ENCODE assay signal across 9 cellular contexts in the genomic region with DNA sequence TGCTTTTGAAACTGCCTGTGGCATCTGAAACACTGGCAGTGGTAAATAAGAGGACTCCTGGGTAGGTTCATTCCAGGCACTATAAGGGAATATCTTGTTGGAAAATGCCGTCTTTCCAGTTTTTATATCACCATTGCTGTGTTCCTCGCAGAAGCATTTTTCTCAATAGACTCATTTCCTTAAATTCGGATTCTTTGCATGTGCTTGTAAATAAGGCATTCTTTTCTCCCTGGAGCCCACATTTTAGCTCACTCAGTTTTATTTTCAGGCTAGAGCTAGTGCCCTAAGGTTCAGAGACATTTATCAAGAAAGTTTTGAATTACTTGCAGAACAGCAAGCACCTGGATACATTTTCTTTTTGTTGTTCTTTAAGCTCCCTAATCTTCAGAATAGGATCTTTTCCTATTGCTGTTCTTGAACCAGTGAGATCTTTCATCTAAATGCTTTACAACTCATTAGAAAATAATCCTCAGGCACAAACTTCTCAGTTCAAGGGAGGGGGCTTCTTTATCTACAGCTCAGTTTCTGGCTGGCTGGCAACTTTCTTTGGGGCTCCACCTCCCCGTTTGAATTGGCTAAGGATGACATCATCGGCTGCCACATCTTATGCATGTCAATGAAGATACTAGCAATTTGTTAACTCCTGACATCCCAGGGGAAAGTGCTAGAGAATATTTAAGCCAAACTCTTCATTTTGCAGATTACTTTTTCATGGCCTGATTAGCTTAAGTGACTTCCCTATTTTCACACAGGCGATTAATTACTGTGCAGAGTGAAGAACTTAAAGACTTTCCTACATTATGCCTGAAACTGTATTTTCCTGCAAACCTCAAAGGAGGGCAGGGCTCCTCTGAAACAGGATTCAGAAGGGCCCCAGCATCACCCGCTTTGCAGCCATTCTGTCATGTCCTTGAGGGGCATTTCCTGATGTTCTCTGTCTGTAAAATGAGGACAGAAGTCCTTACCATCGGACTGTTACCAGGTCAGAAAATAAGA.
DNase-seq lines count a peak whose midpoint lies in the region; ATAC-seq and TF ChIP-seq lines count a peak whose summit lies in the region.
"Had no signal": no experiment of that assay in that cellular context is flagged by ENCODE, and none has a peak within 500 bp of the region (broad histone marks: within the 10 kb centered on the region; RNA-seq: fewer than 3 reads in every experiment).

No MANE protein-coding gene starts in this region.

- H3K4me3 ChIP-seq in BE2C (ENCODE audit: low read depth, low read length) (no peak overlapping the region), Karpas-422 (ENCODE audit: low read length) (no peak overlapping the region)
- H3K4me3 ChIP-seq: lung had no signal

- H3K9me3 ChIP-seq in BE2C (no peaks in the 10 kb centered on the region), Karpas-422 (ENCODE audit: low read length) (no peaks in the 10 kb centered on the region)

- H3K4me2 ChIP-seq in Karpas-422 (ENCODE audit: low read depth, low read length, poor library complexity, severe bottlenecking), result no peak overlapping the region

- peak; percentile 47 for DNase-seq in BE2C
- peak; percentile 34 for DNase-seq in HT1080 (ENCODE audit: low read depth)
- DNase-seq in medulla oblongata (ENCODE audit: extremely low spot score), result peak; percentile 58
- DNase-seq in Karpas-422, result no peak
- no peak for DNase-seq in GM10248 (ENCODE audit: extremely low spot score)
- DNase-seq in stimulated activated CD8-positive, alpha-beta memory T cell treated with anti-CD3 and anti-CD28 coated beads, Interleukin-4, amount 100 ng/mL, for 48 hours, result no peak

- no peak overlapping the region for H3K9ac ChIP-seq in Karpas-422 (ENCODE audit: low read length)

- no peaks in the 10 kb centered on the region for H3K9me2 ChIP-seq in Karpas-422 (replicated peaks; ENCODE audit: insufficient read depth, low read length)

- H3K4me3 Mint-ChIP-seq in brain, result peak overlapping the region; percentile 18 to 77 (median 72)

- no peak overlapping the region for H3K27ac ChIP-seq in Karpas-422 (ENCODE audit: low read length)

- no peaks in the 10 kb centered on the region for H4K20me1 ChIP-seq in Karpas-422 (ENCODE audit: insufficient read depth, low read depth, low read length)

- H3K27me3 Mint-ChIP-seq in brain, result no peaks in the 10 kb centered on the region

- CTCF ChIA-PET in GM10248 (lab: Yijun Ruan, JAX), result no interaction called here

- H3K4me1 ChIP-seq in BE2C (peaks cover 3% of the 10 kb centered on the region), Karpas-422 (ENCODE audit: low read length) (no peaks in the 10 kb centered on the region)

- H3K9me3 Mint-ChIP-seq in brain, result peaks cover 0 to 4% (median 0%) of the 10 kb centered on the region in 5 experiments

- peaks cover 89% of the 10 kb centered on the region for H3K4me1 Mint-ChIP-seq in brain

- TF ChIP-seq CTCF in BE2C (IDR thresholded peaks at IDR 0.05; ENCODE audit: low read depth, low read length), result no peak
- TF ChIP-seq CTCF in brain (conservative IDR thresholded peaks at IDR 0.05), result no peak
- no peak for TF ChIP-seq CTCF in GM10248 (IDR thresholded peaks at IDR 0.05; ENCODE audit: control extremely low read depth, extremely low read depth, low read depth, missing control alignments)

- no peaks in the 10 kb centered on the region for H3K27me3 ChIP-seq in BE2C
- no peaks in the 10 kb centered on the region for H3K27me3 ChIP-seq in Karpas-422 (ENCODE audit: low read length)

- no peak overlapping the region for H2AFZ ChIP-seq in Karpas-422 (ENCODE audit: low read length)

- POLR2A ChIA-PET in GM10248 (lab: Yijun Ruan, JAX), result no interaction called here

- H3K36me3 ChIP-seq in BE2C (no peaks in the 10 kb centered on the region), Karpas-422 (ENCODE audit: insufficient read depth, low read length) (no peaks in the 10 kb centered on the region)

- no peak for ATAC-seq in HG03571 (IDR thresholded peaks at IDR 0.05; ENCODE audit: unreplicated experiment)

- peak overlapping the region; percentile 88 to 97 (median 92) for H3K27ac Mint-ChIP-seq in brain

- H3K79me2 ChIP-seq in Karpas-422 (ENCODE audit: low read length), result no peaks in the 10 kb centered on the region

- no peaks in the 10 kb centered on the region for H3K36me3 Mint-ChIP-seq in brain

Comparison
In these comparisons a context has a peak if more than half of its experiments do, and no peak if none do; other contexts are left out.
1. DNase-seq: peak in BE2C (single experiment), HT1080 (single experiment) and medulla oblongata (single experiment); none in Karpas-422 (single experiment), GM10248 (single experiment) and stimulated activated CD8-positive, alpha-beta memory T cell treated with anti-CD3 and anti-CD28 coated beads, Interleukin-4, amount 100 ng/mL, for 48 hours (single experiment).